18 cellular contexts compared by ENCODE assay signal in genomic region chr3:19254189-19254588, GRCh38.
"Had no signal": no experiment of that assay in that cellular context is flagged by ENCODE, and none has a peak within 500 bp of the region (broad histone marks: within the 10 kb centered on the region; RNA-seq: fewer than 3 reads in every experiment).

No MANE protein-coding gene starts in this region.

- H3K4me3 ChIP-seq: colonic mucosa, esophagus muscularis mucosa, ovary, psoas muscle, right atrium auricular region, spleen had no signal

- DNase-seq: activated B cell treated with CpG ODN at 0.5 μM for 24 hours; activated CD4-positive, alpha-beta memory T cell treated with anti-CD3 and anti-CD28 coated beads for 36 hours; activated CD4-positive, alpha-beta T cell treated with anti-CD3 and anti-CD28 coated beads for 36 hours; activated naive CD4-positive, alpha-beta T cell treated with anti-CD3 and anti-CD28 coated beads for 36 hours; activated T-cell treated with anti-CD3 and anti-CD28 coated beads, Interleukin-2, amount 50 U/mL, for 48 hours; amygdala; colonic mucosa; hypothalamus; left ventricle myocardium superior; ovary; psoas muscle; spleen; stimulated activated CD4-positive, alpha-beta T cell treated with anti-CD3 and anti-CD28 coated beads, Interleukin-4, amount 100 ng/mL, for 1 hour; stimulated activated naive CD4-positive, alpha-beta T cell treated with Interleukin-2 at 50 U/mL for 16 hours; T1000 had no signal

- H3K27ac ChIP-seq: colonic mucosa, esophagus muscularis mucosa, neutrophil, ovary, psoas muscle, right atrium auricular region, spleen had no signal

- H3K27me3 ChIP-seq: colonic mucosa, esophagus muscularis mucosa, neutrophil, ovary, right atrium auricular region, spleen had no signal

- H3K9me3 ChIP-seq: colonic mucosa, neutrophil, ovary, psoas muscle had no signal

- H3K36me3 ChIP-seq: colonic mucosa, esophagus muscularis mucosa, neutrophil, ovary, right atrium auricular region, spleen had no signal

- H3K4me1 ChIP-seq: colonic mucosa, esophagus muscularis mucosa, psoas muscle, right atrium auricular region had no signal
